Comparison of ENCODE assay signal across 7 cellular contexts in genomic region chr14:19096467-19096866, GRCh38.
A peak's percentile ranks its signal among the peaks of the same experiment; 100 is the strongest.
DNase-seq lines count a peak whose midpoint lies in the region; ATAC-seq, FAIRE-seq and TF ChIP-seq lines count a peak whose summit lies in the region.
"Not testable (repeated sequence)": the region's sequence is repeated elsewhere in the genome, so short reads cannot be mapped to it uniquely, and the experiment has no call there.

No MANE protein-coding gene starts in this region.

- H3K4me2 ChIP-seq in A549; Karpas-422 (ENCODE audit: low read depth, low read length, poor library complexity, severe bottlenecking); K562 (ENCODE audit: insufficient read depth, low read length): not testable (repeated sequence)

- POLR2A ChIA-PET in A549 (lab: Yijun Ruan, JAX); K562 (lab: Yijun Ruan, JAX): not testable (repeated sequence)

- not testable (repeated sequence) for H3K9me2 ChIP-seq in Karpas-422 (replicated peaks; ENCODE audit: insufficient read depth, low read length)

- BruUV-seq in K562 (replicated peaks; lab: Mats Ljungman, UMichigan), result not testable (repeated sequence)

- H3K9me1 ChIP-seq in K562 (ENCODE audit: control insufficient read depth, insufficient read depth, low read length), result not testable (repeated sequence)

- H3K36me3 Mint-ChIP-seq in type B pancreatic cell, result not testable (repeated sequence)

- not testable (repeated sequence) for H3K4me3 ChIP-seq in A549; Karpas-422 (ENCODE audit: low read length); K562; kidney (ENCODE audit: low read length in 2 of 2); lower lobe of right lung

- not testable (repeated sequence) for H3K27me3 ChIP-seq in Karpas-422 (ENCODE audit: low read length); K562 (ENCODE audit: control insufficient read depth in 2 of 2, insufficient read depth in 2 of 2, low read length in 2 of 2); lower lobe of right lung (ENCODE audit: low read depth)

- WGBS in A549 (ENCODE audit: missing lambda C conversion rate), result 80% methylated on average over 1 of the region's 1 CpG
- WGBS in K562 (ENCODE audit: insufficient coverage, low coverage, missing lambda C conversion rate), result 75% methylated on average over 1 of the region's 1 CpG

- in situ Hi-C loops in K562 (cut with MboI), result loop anchor here (10.0 kb wide), 1 partner anchor 208 kb away; no protein-coding TSS in a partner anchor

- H2AFZ ChIP-seq in Karpas-422 (ENCODE audit: low read length); K562 (ENCODE audit: low read depth, low read length): not testable (repeated sequence)

- DNase-seq in A549 (ENCODE audit: low read depth in 1 of 2, low spot score in 1 of 2) (peak in 1 of 2 experiments; percentile 1), Karpas-422 (peak; percentile 32), Right ventricle myocardium superior (peak; percentile 28), kidney (peak; percentile 1), type B pancreatic cell (ENCODE audit: extremely low spot score, unreplicated experiment) (peak; percentile 48)
- DNase-seq in K562 (ENCODE audit: extremely low read depth in 1 of 4, low spot score in 3 of 4); lower lobe of right lung: not testable (repeated sequence)

- H3K9me3 ChIP-seq in A549; K562 (replicated peaks; ENCODE audit: control insufficient read depth, insufficient read depth, low read depth, low read length); kidney (ENCODE audit: control insufficient read depth in 1 of 2, low read length in 2 of 2); lower lobe of right lung: not testable (repeated sequence)
- peaks cover 15% of the 10 kb centered on the region for H3K9me3 ChIP-seq in Karpas-422 (ENCODE audit: low read length)

- H3K79me2 ChIP-seq in Karpas-422 (ENCODE audit: low read length); K562 (ENCODE audit: control insufficient read depth, insufficient read depth, low read length): not testable (repeated sequence)

- intact Hi-C loops in K562 (cut with micrococcal nuclease); Right ventricle myocardium superior (cut with DNase I); kidney (cut with DNase I); lower lobe of right lung (cut with DNase I): not testable (repeated sequence)

- not testable (repeated sequence) for H3K27ac ChIP-seq in A549; Karpas-422 (ENCODE audit: low read length); K562 (ENCODE audit: extremely low read depth, low read depth, low read length); kidney (ENCODE audit: low read depth in 2 of 2, low read length in 2 of 2); lower lobe of right lung

- TF ChIP-seq RAD21 in A549 (conservative IDR thresholded peaks at IDR 0.05 in 1 of 2, IDR thresholded peaks at IDR 0.05 in 1 of 2); K562 (CRISPR knock-in tag; conservative IDR thresholded peaks at IDR 0.05 in 1 of 2, IDR thresholded peaks at IDR 0.05 in 1 of 2): not testable (repeated sequence)

- TF ChIP-seq EP300 in A549 (IDR thresholded peaks at IDR 0.05); K562 (IDR thresholded peaks at IDR 0.05; ENCODE audit: low read length): not testable (repeated sequence)

- TF ChIP-seq POLR2A in A549 (IDR thresholded peaks at IDR 0.05; ENCODE audit: low read length); K562 (conservative IDR thresholded peaks at IDR 0.05): not testable (repeated sequence)

- not testable (repeated sequence) for H3K9ac ChIP-seq in Karpas-422 (ENCODE audit: low read length); K562 (ENCODE audit: insufficient read depth in 1 of 2, low read depth in 2 of 2, low read length in 2 of 2); kidney (ENCODE audit: low read length in 2 of 2)

- H3K4me1 Mint-ChIP-seq in type B pancreatic cell (ENCODE audit: unreplicated experiment), result not testable (repeated sequence)

- H3K36me3 ChIP-seq in Karpas-422 (ENCODE audit: insufficient read depth, low read length); K562 (ENCODE audit: control insufficient read depth, insufficient read depth, low read length); kidney (ENCODE audit: control insufficient read depth in 1 of 2, insufficient read depth in 2 of 2, low read length in 2 of 2); lower lobe of right lung: not testable (repeated sequence)

- CTCF ChIA-PET in A549 (lab: Yijun Ruan, JAX); K562 (lab: Yijun Ruan, JAX; ENCODE audit: low intra/inter-chr PET ratio): not testable (repeated sequence)

- not testable (repeated sequence) for H3K9me3 Mint-ChIP-seq in type B pancreatic cell

- not testable (repeated sequence) for H3K4me1 ChIP-seq in A549; Karpas-422 (ENCODE audit: low read length); K562 (replicated peaks in 1 of 2; ENCODE audit: control insufficient read depth in 2 of 2, insufficient read depth in 2 of 2, low read length in 2 of 2); kidney (ENCODE audit: control insufficient read depth in 1 of 2, insufficient read depth in 1 of 2, low read depth in 1 of 2, low read length in 2 of 2); lower lobe of right lung

- not testable (repeated sequence) for TF ChIP-seq CTCF in A549 (IDR thresholded peaks at IDR 0.05); K562 (IDR thresholded peaks at IDR 0.05 in 2 of 3, conservative IDR thresholded peaks at IDR 0.05 in 1 of 3; ENCODE audit: insufficient read depth in 2 of 3, low read depth in 1 of 3, low read length in 3 of 3); kidney (IDR thresholded peaks at IDR 0.05; ENCODE audit: borderline replicate concordance, extremely low read depth, insufficient read depth); lower lobe of right lung (IDR thresholded peaks at IDR 0.05); type B pancreatic cell (conservative IDR thresholded peaks at IDR 0.05)

- not testable (repeated sequence) for H4K20me1 ChIP-seq in Karpas-422 (ENCODE audit: insufficient read depth, low read depth, low read length); K562 (replicated peaks; ENCODE audit: control insufficient read depth, insufficient read depth, low read length)

- not testable (repeated sequence) for FAIRE-seq in A549 (lab: Jason Lieb, UNC); K562 (lab: Jason Lieb, UNC); kidney (lab: Jason Lieb, UNC)

- not testable (repeated sequence) for H3K4me3 Mint-ChIP-seq in type B pancreatic cell

- ATAC-seq in A549 (peak; percentile 8 to 42; a peak in 4 of 6 replicates), lower lobe of right lung (peak; percentile 4 to 8)
- not testable (repeated sequence) for ATAC-seq in K562; Right ventricle myocardium superior (ENCODE audit: poor library complexity)

- not testable (repeated sequence) for H3K27ac Mint-ChIP-seq in type B pancreatic cell

- H3K27me3 Mint-ChIP-seq in type B pancreatic cell, result not testable (repeated sequence)

TF ChIP-seq in K562, 482 proteins besides CTCF, POLR2A, EP300 and RAD21:
- peak; percentile 48; the same call in 1 of the 2 replicates for TF ChIP-seq THRB (CRISPR knock-in tag; conservative IDR thresholded peaks at IDR 0.05)
